17 cellular contexts compared by ENCODE assay signal in genomic region chr11:12876988-12877387, GRCh38.
"Had no signal": no experiment of that assay in that cellular context is flagged by ENCODE, and none has a peak within 500 bp of the region (broad histone marks: within the 10 kb centered on the region; RNA-seq: fewer than 3 reads in every experiment).

No MANE protein-coding gene starts in this region.

- H3K4me1 ChIP-seq: right atrium auricular region, upper lobe of left lung had no signal

- H3K4me3 ChIP-seq: coronary artery, lung, mucosa of descending colon, right atrium auricular region, upper lobe of left lung had no signal

- H3K27me3 ChIP-seq: right atrium auricular region, upper lobe of left lung had no signal

- H3K27ac ChIP-seq: coronary artery, right atrium auricular region, upper lobe of left lung had no signal

- DNase-seq: effector CD4-positive, alpha-beta T cell; endodermal cell; foreskin melanocyte; head of caudate nucleus; hippocampal formation; left colon; left ventricle myocardium superior; mucosa of descending colon; natural killer cell; posterior cingulate gyrus; small intestine; stimulated activated CD4-positive, alpha-beta T cell treated with anti-CD3 and anti-CD28 coated beads, Interleukin-12 subunit alpha, Interleukin-12 subunit beta, amount 100 ng/mL, for 4 hours; stimulated activated naive CD4-positive, alpha-beta T cell treated with Interleukin-2 at 50 U/mL for 16 hours; upper lobe of left lung had no signal
